Comparison of ENCODE assay signal across 8 cellular contexts in genomic region chr5:149320791-149321330, GRCh38. TPM values are rescaled to one million over a fixed set of nuclear protein-coding genes. Genes with fewer than 3 reads are reported as not detected.
DNase-seq lines count a peak whose midpoint lies in the region; ATAC-seq and TF ChIP-seq lines count a peak whose summit lies in the region.

No MANE protein-coding gene starts in this region.

- in situ Hi-C loops in SK-MEL-5 (cut with HindIII; ENCODE audit: low pct_unique_long_range_greater_than_20kb, low sequenced_read_pairs): no loop called here

- POLR2A ChIA-PET in AG04449 (lab: Yijun Ruan, JAX): interaction anchor here (0.6 to 1.6 kb wide), 5 partner anchors 25 to 242 kb away, joined by 3 to 11 read pairs (median 6); partner anchors contain the start of gene GRPEL2

- TF ChIP-seq CTCF in AG04449 (IDR thresholded peaks at IDR 0.05; ENCODE audit: insufficient read depth, low read length, missing control alignments) (no peak), LNCaP clone FGC (IDR thresholded peaks at IDR 0.05; ENCODE audit: control insufficient read depth, extremely low read depth, insufficient read depth) (no peak), fibroblast of the aortic adventitia (IDR thresholded peaks at IDR 0.05; ENCODE audit: insufficient read depth, low read length) (no peak)

- no peak overlapping the region; the same call in 1 of the 2 replicates for H3K4me3 ChIP-seq in AG04449 (ENCODE audit: low read depth, low read length)
- no peak overlapping the region for H3K4me3 ChIP-seq in LNCaP clone FGC (ENCODE audit: low read depth, low read length)
- H3K4me3 ChIP-seq in fibroblast of the aortic adventitia (ENCODE audit: low read depth, low read length): no peak overlapping the region

- DNase-seq in AG04449 (ENCODE audit: low read depth, low spot score) (peak; percentile 87), LNCaP clone FGC (ENCODE audit: low read depth) (peak; percentile 95), SK-MEL-5 (ENCODE audit: low read depth, low spot score) (peak; percentile 86), fibroblast of the aortic adventitia (ENCODE audit: low read depth) (peak; percentile 97), non-pigmented ciliary epithelial cell (ENCODE audit: low read depth) (peak; percentile 80), DMS114 treated with DMSO at 0.1 percent for 48 hours (lab: John Stamatoyannopoulos, UW; ENCODE audit: unreplicated experiment) (no peak)
- no peak for DNase-seq in effector CD4-positive, alpha-beta T cell

- CTCF ChIA-PET in AG04449 (lab: Yijun Ruan, JAX): interaction anchor here (0.8 to 13.3 kb wide), 23 partner anchors 10 to 297 kb away, joined by 3 to 329 read pairs (median 4); partner anchors contain the start of genes CSNK1A1, GRPEL2 and IL17B

- no peak for ATAC-seq in HG03108 (IDR thresholded peaks at IDR 0.05; ENCODE audit: unreplicated experiment)

RNA-seq across cellular contexts. Expression of gene GRPEL2, which starts 24.4 kb away (rescaled TPM):
- total RNA-seq in SK-MEL-5 (2014; rRNA removed; shearing (Covaris generic)): 21.5 and 25.3 TPM in 2 replicates
- polyA plus RNA-seq in SK-MEL-5 (2015; cell fraction: cytosol; rRNA removed): 14.4 and 18.6 TPM in 2 replicates
- 31.6 and 39.7 TPM in 2 replicates for polyA plus RNA-seq in SK-MEL-5 (2015; cell fraction: nucleus; rRNA removed)
- 24.4 and 37.0 TPM in 2 replicates for total RNA-seq in fibroblast of the aortic adventitia (ENCODE audit: low replicate concordance)

RNA-seq across cellular contexts. Expression of gene PCYOX1L, which starts 37.0 kb away (rescaled TPM):
- total RNA-seq in SK-MEL-5 (2014; rRNA removed; shearing (Covaris generic)): 2.9 TPM in 2 replicates
- 5.4 TPM in 2 replicates for polyA plus RNA-seq in SK-MEL-5 (2015; cell fraction: cytosol; rRNA removed)
- polyA plus RNA-seq in SK-MEL-5 (2015; cell fraction: nucleus; rRNA removed): 10.5 and 12.0 TPM in 2 replicates
- total RNA-seq in fibroblast of the aortic adventitia (ENCODE audit: low replicate concordance): 6.3 and 6.4 TPM in 2 replicates

RNA-seq across cellular contexts. Expression of gene AFAP1L1, which starts 49.2 kb away (rescaled TPM):
- 17.4 and 18.0 TPM in 2 replicates for total RNA-seq in SK-MEL-5 (2014; rRNA removed; shearing (Covaris generic))
- 13.1 and 16.2 TPM in 2 replicates for polyA plus RNA-seq in SK-MEL-5 (2015; cell fraction: cytosol; rRNA removed)
- polyA plus RNA-seq in SK-MEL-5 (2015; cell fraction: nucleus; rRNA removed): 13.3 and 14.2 TPM in 2 replicates
- total RNA-seq in fibroblast of the aortic adventitia (ENCODE audit: low replicate concordance): 2.3 and 10.8 TPM in 2 replicates

RNA-seq across cellular contexts. Expression of gene IL17B, which starts 58.2 kb away (rescaled TPM):
- not detected in 2 replicates for total RNA-seq in SK-MEL-5 (2014; rRNA removed; shearing (Covaris generic))
- polyA plus RNA-seq in SK-MEL-5 (2015; cell fraction: cytosol; rRNA removed): 0.67 TPM in 1 of 2 replicates, not detected in the other
- polyA plus RNA-seq in SK-MEL-5 (2015; cell fraction: nucleus; rRNA removed): not detected in 2 replicates
- not detected in 2 replicates for total RNA-seq in fibroblast of the aortic adventitia (ENCODE audit: low replicate concordance)

Comparison
In these comparisons a context has a peak if more than half of its experiments do, and no peak if none do; other contexts are left out.
1. DNase-seq: peak in AG04449 (single experiment), LNCaP clone FGC (single experiment), SK-MEL-5 (single experiment), fibroblast of the aortic adventitia (single experiment) and non-pigmented ciliary epithelial cell (single experiment); none in effector CD4-positive, alpha-beta T cell (single experiment) and DMS114 treated with DMSO at 0.1 percent for 48 hours (single experiment).